Comparison of ENCODE assay signal across 25 cellular contexts in genomic region chr4:88761861-88762523, GRCh38.
DNase-seq lines count a peak whose midpoint lies in the region; ATAC-seq and TF ChIP-seq lines count a peak whose summit lies in the region.
"Had no signal": no experiment of that assay in that cellular context is flagged by ENCODE, and none has a peak within 500 bp of the region (broad histone marks: within the 10 kb centered on the region; RNA-seq: fewer than 3 reads in every experiment).

No MANE protein-coding gene starts in this region.

- H3K9me3 Mint-ChIP-seq in endodermal cell (no peaks in the 10 kb centered on the region), neural crest cell (no peaks in the 10 kb centered on the region)
- H3K9me3 Mint-ChIP-seq: activated B cell treated with CpG ODN at 0.5 μM for 24 hours; activated naive CD8-positive, alpha-beta T cell treated with anti-CD3 and anti-CD28 coated beads, Interleukin-2, amount 10 ng/mL, durations not matched to agents 7 days and 5 days; neural progenitor cell had no signal

- H3K36me3 Mint-ChIP-seq in endodermal cell (ENCODE audit: low read depth), result no peaks in the 10 kb centered on the region
- H3K36me3 Mint-ChIP-seq in neural crest cell (ENCODE audit: low read depth), result peaks cover 7% of the 10 kb centered on the region
- H3K36me3 Mint-ChIP-seq: neural progenitor cell had no signal

- peaks cover 13% of the 10 kb centered on the region for H3K4me1 ChIP-seq in endodermal cell (ENCODE audit: control insufficient read depth, insufficient read depth, low read length)
- H3K4me1 ChIP-seq: BLaER1 had no signal

- 72 to 87% methylated on average over 2 of the region's 2 CpGs for WGBS in endodermal cell (ENCODE audit: insufficient coverage in 1 of 2, insufficient read length in 1 of 2), 2 experiments

- H3K27me3 Mint-ChIP-seq in endodermal cell (ENCODE audit: insufficient read depth) (no peaks in the 10 kb centered on the region), neural crest cell (ENCODE audit: low read depth) (no peaks in the 10 kb centered on the region)
- H3K27me3 Mint-ChIP-seq: progenitor cell of endocrine pancreas had no signal

- H3K9ac ChIP-seq in endodermal cell (ENCODE audit: extremely low read depth, low read length, poor library complexity, severe bottlenecking), result no peak overlapping the region
- H3K9ac ChIP-seq: BLaER1, neural progenitor cell, SK-N-SH had no signal

- DNase-seq in EL (peak; percentile 26), M059J (ENCODE audit: low read depth) (peak; percentile 48), endodermal cell (no peak), neural crest cell (ENCODE audit: low read depth, low spot score) (no peak), kidney tubule cell (ENCODE audit: low spot score) (no peak), sciatic nerve (ENCODE audit: low spot score) (no peak), GM10266 (ENCODE audit: extremely low spot score) (no peak)
- DNase-seq: activated B cell treated with CpG ODN at 0.5 μM for 24 hours; activated CD4-positive, alpha-beta T cell treated with anti-CD3 and anti-CD28 coated beads, Interleukin-2, amount 50 U/mL, for 4 hours; activated naive CD8-positive, alpha-beta T cell treated with anti-CD3 and anti-CD28 coated beads, Interleukin-2, amount 10 ng/mL, durations not matched to agents 7 days and 5 days; effector CD4-positive, alpha-beta T cell; foreskin fibroblast; heart right ventricle; left lung; NCI-H1105; NCI-H2029 treated with DMSO at 0.1 percent for 48 hours; NCI-H226; SK-N-SH; stimulated activated CD4-positive, alpha-beta T cell treated with anti-CD3 and anti-CD28 coated beads, Interleukin-1b, Interleukin-23, amount 100 ng/mL, for 48 hours had no signal

- TF ChIP-seq CTCF in endodermal cell (conservative IDR thresholded peaks at IDR 0.05) (no peak), neural crest cell (conservative IDR thresholded peaks at IDR 0.05) (no peak), GM10266 (IDR thresholded peaks at IDR 0.05; ENCODE audit: control insufficient read depth, insufficient read depth, low read depth, missing control alignments) (no peak)

- H3K36me3 ChIP-seq in endodermal cell (ENCODE audit: control insufficient read depth, insufficient read depth, low read length), result no peaks in the 10 kb centered on the region
- H3K36me3 ChIP-seq: BLaER1, neural progenitor cell had no signal

- H3K4me3 ChIP-seq in endodermal cell (ENCODE audit: low read length), result no peak overlapping the region
- H3K4me3 ChIP-seq: BLaER1, heart right ventricle, left lung, neural progenitor cell, thoracic aorta had no signal

- intact Hi-C loops in sciatic nerve (cut with DNase I), result no loop called here

- no peaks in the 10 kb centered on the region for H3K27me3 ChIP-seq in endodermal cell (ENCODE audit: control insufficient read depth, insufficient read depth, low read length, poor library complexity, severe bottlenecking)
- H3K27me3 ChIP-seq: BLaER1, heart right ventricle, left lung, neural progenitor cell had no signal

- H3K9me3 ChIP-seq in endodermal cell (ENCODE audit: control insufficient read depth, low read length), result no peaks in the 10 kb centered on the region
- H3K9me3 ChIP-seq: BLaER1, heart right ventricle, left lung, SK-N-SH, thoracic aorta had no signal

- H3K27ac Mint-ChIP-seq in endodermal cell (peak overlapping the region; percentile 40), neural crest cell (ENCODE audit: unreplicated experiment) (peak overlapping the region; percentile 90)
- H3K27ac Mint-ChIP-seq: activated B cell treated with CpG ODN at 0.5 μM for 24 hours; activated naive CD8-positive, alpha-beta T cell treated with anti-CD3 and anti-CD28 coated beads, Interleukin-2, amount 10 ng/mL, durations not matched to agents 7 days and 5 days; neural progenitor cell; progenitor cell of endocrine pancreas had no signal

- no peak overlapping the region for H3K27ac ChIP-seq in endodermal cell (ENCODE audit: low read depth, low read length)
- H3K27ac ChIP-seq: BLaER1, heart right ventricle, HL-60, left lung, neural progenitor cell, thoracic aorta had no signal

- H3K4me3 Mint-ChIP-seq in endodermal cell (no peak overlapping the region), neural crest cell (no peak overlapping the region)
- H3K4me3 Mint-ChIP-seq: activated B cell treated with CpG ODN at 0.5 μM for 24 hours; activated naive CD8-positive, alpha-beta T cell treated with anti-CD3 and anti-CD28 coated beads, Interleukin-2, amount 10 ng/mL, durations not matched to agents 7 days and 5 days; neural progenitor cell had no signal

- peaks cover 32% of the 10 kb centered on the region for H3K4me1 Mint-ChIP-seq in endodermal cell
- peaks cover 32% of the 10 kb centered on the region for H3K4me1 Mint-ChIP-seq in neural crest cell
- H3K4me1 Mint-ChIP-seq: activated B cell treated with CpG ODN at 0.5 μM for 24 hours had no signal

- ATAC-seq in HG03460 (IDR thresholded peaks at IDR 0.05; ENCODE audit: unreplicated experiment) (no peak), sciatic nerve (no peak)
- ATAC-seq: heart right ventricle had no signal

Comparison
In these comparisons a context has a peak if more than half of its experiments do, and no peak if none do; other contexts are left out.
1. DNase-seq: peak in EL (single experiment) and M059J (single experiment); none in endodermal cell (single experiment), neural crest cell (single experiment), kidney tubule cell (single experiment), sciatic nerve (single experiment) and GM10266 (single experiment).